ENCODE assay signal across 8 cellular contexts in genomic region chr2:84631047-84631446, GRCh38.
DNase-seq lines count a peak whose midpoint lies in the region; ATAC-seq and TF ChIP-seq lines count a peak whose summit lies in the region.

No MANE protein-coding gene starts in this region.

- H3K27ac ChIP-seq in CD8-positive, alpha-beta T cell (ENCODE audit: low read depth, low read length) = no peak overlapping the region
- H3K27ac ChIP-seq in lower lobe of right lung = no peak overlapping the region

- H3K4me3 ChIP-seq in CD8-positive, alpha-beta T cell (ENCODE audit: low read depth, low read length) = no peak overlapping the region
- no peak overlapping the region for H3K4me3 ChIP-seq in cardiac fibroblast (replicated peaks in 1 of 2; ENCODE audit: low read depth in 2 of 2, low read length in 2 of 2)
- H3K4me3 ChIP-seq in lower lobe of right lung = no peak overlapping the region

- no peaks in the 10 kb centered on the region for H3K9me3 Mint-ChIP-seq in CD8-positive, alpha-beta T cell

- peak; percentile 51 for TF ChIP-seq CTCF in CD8-positive, alpha-beta T cell (IDR thresholded peaks at IDR 0.05)
- TF ChIP-seq CTCF in cardiac fibroblast (IDR thresholded peaks at IDR 0.05; ENCODE audit: low read depth, low read length) = peak; percentile 60
- peak; percentile 45 for TF ChIP-seq CTCF in lower lobe of right lung (IDR thresholded peaks at IDR 0.05)

- H3K4me3 Mint-ChIP-seq in CD8-positive, alpha-beta T cell = no peak overlapping the region

- peaks cover 22% of the 10 kb centered on the region for H3K4me1 ChIP-seq in CD8-positive, alpha-beta T cell (ENCODE audit: insufficient read depth, low read length)
- no peaks in the 10 kb centered on the region for H3K4me1 ChIP-seq in lower lobe of right lung

- H3K36me3 ChIP-seq in CD8-positive, alpha-beta T cell (ENCODE audit: insufficient read depth, low read length) = no peaks in the 10 kb centered on the region
- no peaks in the 10 kb centered on the region for H3K36me3 ChIP-seq in lower lobe of right lung

- H3K27ac Mint-ChIP-seq in CD8-positive, alpha-beta T cell = no peak overlapping the region

- H3K9me3 ChIP-seq in CD8-positive, alpha-beta T cell (ENCODE audit: low read length) = no peaks in the 10 kb centered on the region
- no peaks in the 10 kb centered on the region for H3K9me3 ChIP-seq in lower lobe of right lung

- no peak for DNase-seq in CD8-positive, alpha-beta T cell
- DNase-seq in NCI-H1694 treated with DMSO at 0.1 percent for 48 hours (lab: John Stamatoyannopoulos, UW) (peak; percentile 42), cardiac fibroblast (ENCODE audit: low read depth in 2 of 2) (peak; percentile 57 to 61), lower lobe of right lung (no peak), activated gamma-delta T cell (lab: John Stamatoyannopoulos, UW) (no peak), cortex of kidney (lab: John Stamatoyannopoulos, UW) (no peak)

- H3K27me3 Mint-ChIP-seq in CD8-positive, alpha-beta T cell (ENCODE audit: low read depth) = no peaks in the 10 kb centered on the region

- POLR2A ChIA-PET in CD8-positive, alpha-beta T cell (lab: Charles Lee) = interaction anchor here (0.6 to 1.2 kb wide), 4 partner anchors 14 to 250 kb away, joined by 3 to 5 read pairs (median 3); partner anchors contain the start of gene TRABD2A

- CTCF ChIA-PET in CD8-positive, alpha-beta T cell (lab: Charles Lee) = interaction anchor here (1.0 to 3.1 kb wide), 9 partner anchors 9 to 295 kb away, joined by 3 to 15 read pairs (median 4); no protein-coding TSS in a partner anchor

- no peaks in the 10 kb centered on the region for H3K27me3 ChIP-seq in CD8-positive, alpha-beta T cell (ENCODE audit: insufficient read depth, low read length)
- H3K27me3 ChIP-seq in lower lobe of right lung (ENCODE audit: low read depth) = no peaks in the 10 kb centered on the region

- ATAC-seq in CD8-positive, alpha-beta T cell = peak; percentile 51
- peak; percentile 78 for ATAC-seq in GM18868 (IDR thresholded peaks at IDR 0.05; ENCODE audit: unreplicated experiment)
- peak; percentile 53 to 68 for ATAC-seq in lower lobe of right lung
- ATAC-seq in GM18907 (IDR thresholded peaks at IDR 0.05; ENCODE audit: unreplicated experiment) = no peak

- peaks cover 41% of the 10 kb centered on the region for H3K4me1 Mint-ChIP-seq in CD8-positive, alpha-beta T cell (ENCODE audit: low read depth)

- intact Hi-C loops in CD8-positive, alpha-beta T cell (cut with DNase I, micrococcal nuclease) = loop anchor here (1.0 to 5.0 kb wide), 6 partner anchors 136 to 609 kb away; no protein-coding TSS in a partner anchor
- intact Hi-C loops in lower lobe of right lung (cut with DNase I) = no loop called here

- no peaks in the 10 kb centered on the region for H3K36me3 Mint-ChIP-seq in CD8-positive, alpha-beta T cell

Comparison
In these comparisons a context has a peak if more than half of its experiments do, and no peak if none do; other contexts are left out.
1. DNase-seq: peak in NCI-H1694 treated with DMSO at 0.1 percent for 48 hours (single experiment) and cardiac fibroblast (2 of 2); none in CD8-positive, alpha-beta T cell (0 of 7), lower lobe of right lung (single experiment), activated gamma-delta T cell (single experiment) and cortex of kidney (single experiment).
2. Peak in every context shown above with its lines, with median percentiles within 50 percentile points of each other: CTCF ChIP-seq.